Comparison of ENCODE assay signal across 1 cellular context in the genomic region with DNA sequence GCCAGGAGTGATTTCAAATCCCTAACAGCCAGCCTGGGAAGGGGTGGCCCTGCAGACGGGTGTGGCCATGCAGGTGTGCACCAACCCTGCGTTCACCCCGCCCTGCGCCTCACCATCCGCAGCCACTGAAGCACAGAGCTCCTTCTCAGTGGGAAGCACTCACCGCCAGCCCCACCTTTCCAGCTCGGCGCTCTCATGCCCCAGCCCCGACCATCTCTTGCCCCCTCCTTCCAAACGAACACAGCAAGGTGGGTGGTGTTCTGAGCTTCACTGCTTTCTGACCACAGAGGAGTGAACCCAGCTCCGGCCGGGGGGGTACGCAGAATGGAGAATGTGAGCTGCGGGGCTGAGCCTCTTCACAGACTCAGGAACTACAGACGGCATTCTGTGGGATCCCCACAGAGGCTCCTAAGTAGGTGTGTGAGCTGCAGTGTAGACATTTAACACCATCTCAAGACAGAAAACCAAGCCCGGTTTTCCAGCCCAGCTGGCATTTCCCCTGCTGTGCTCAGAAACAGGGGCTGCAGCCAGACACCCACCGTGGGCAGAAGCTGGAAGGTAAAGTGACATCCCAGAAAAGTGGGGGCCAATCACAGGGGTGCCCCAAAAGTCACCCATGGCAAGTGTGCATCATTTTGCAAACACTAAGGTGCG.
TF ChIP-seq lines count a peak whose summit lies in the region.

No MANE protein-coding gene starts in this region.

TF ChIP-seq in SK-N-SH, 30 proteins besides CTCF, POLR2A, EP300 and RAD21 (continued from another document):
- TF ChIP-seq YY1 (IDR thresholded peaks at IDR 0.05; ENCODE audit: low read depth) (no peak), GABPA (IDR thresholded peaks at IDR 0.05; ENCODE audit: low read depth) (no peak), TAF1 (IDR thresholded peaks at IDR 0.05; ENCODE audit: borderline replicate concordance, low read depth, low read length) (no peak), ELF1 (IDR thresholded peaks at IDR 0.05) (no peak), CHD2 (IDR thresholded peaks at IDR 0.05; ENCODE audit: low read length, partially characterized antibody) (no peak), NRF1 (IDR thresholded peaks at IDR 0.05; ENCODE audit: low read depth, low read length) (no peak), TCF12 (IDR thresholded peaks at IDR 0.05) (no peak), FOXJ3 (CRISPR knock-in tag; IDR thresholded peaks at IDR 0.05) (no peak), RFX5 (IDR thresholded peaks at IDR 0.05; ENCODE audit: low read length) (no peak)
- TF ChIP-seq, protein P1, sequence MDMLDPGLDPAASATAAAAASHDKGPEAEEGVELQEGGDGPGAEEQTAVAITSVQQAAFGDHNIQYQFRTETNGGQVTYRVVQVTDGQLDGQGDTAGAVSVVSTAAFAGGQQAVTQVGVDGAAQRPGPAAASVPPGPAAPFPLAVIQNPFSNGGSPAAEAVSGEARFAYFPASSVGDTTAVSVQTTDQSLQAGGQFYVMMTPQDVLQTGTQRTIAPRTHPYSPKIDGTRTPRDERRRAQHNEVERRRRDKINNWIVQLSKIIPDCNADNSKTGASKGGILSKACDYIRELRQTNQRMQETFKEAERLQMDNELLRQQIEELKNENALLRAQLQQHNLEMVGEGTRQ (IDR thresholded peaks at IDR 0.05; ENCODE audit: borderline replicate concordance, low read depth, low read length) = no peak
